In the genomic region with DNA sequence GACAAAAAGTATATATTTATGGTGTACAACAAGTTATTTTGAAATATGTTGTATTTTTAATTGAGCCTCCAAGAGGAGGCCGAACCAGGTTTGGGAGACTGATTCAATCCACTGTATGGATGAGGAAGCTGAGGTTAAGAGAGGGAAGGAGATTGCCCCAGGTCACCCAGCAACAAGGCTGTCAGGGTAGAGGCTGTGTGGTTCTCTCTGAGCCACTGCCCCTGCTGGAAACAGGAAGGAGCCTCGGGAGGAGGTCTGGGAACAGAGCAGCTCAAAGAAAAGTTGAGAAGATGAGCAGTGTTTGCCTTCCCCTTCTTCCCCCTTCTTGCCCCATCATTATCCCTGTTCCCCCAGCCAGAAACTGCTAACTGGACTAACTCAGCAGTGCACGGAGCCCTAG, we compare ENCODE assay signal across 22 cellular contexts. TPM values are rescaled to one million over a fixed set of nuclear protein-coding genes. Genes with fewer than 3 reads are reported as not detected.
DNase-seq lines count a peak whose midpoint lies in the region; FAIRE-seq and TF ChIP-seq lines count a peak whose summit lies in the region.
"Had no signal": no experiment of that assay in that cellular context is flagged by ENCODE, and none has a peak within 500 bp of the region (broad histone marks: within the 10 kb centered on the region; RNA-seq: fewer than 3 reads in every experiment).

No MANE protein-coding gene starts in this region.

- TF ChIP-seq CTCF in cardiac muscle cell (IDR thresholded peaks at IDR 0.05; ENCODE audit: low read depth, low read length) (no peak), left ventricle myocardium inferior (IDR thresholded peaks at IDR 0.05; ENCODE audit: borderline replicate concordance) (no peak), astrocyte (IDR thresholded peaks at IDR 0.05; ENCODE audit: insufficient read depth, low read depth, low read length) (no peak), HFFc6 (IDR thresholded peaks at IDR 0.05) (no peak)

- H3K27ac Mint-ChIP-seq in astrocyte (ENCODE audit: unreplicated experiment) = peak overlapping the region; percentile 97
- no peak overlapping the region for H3K27ac Mint-ChIP-seq in CD4-positive, alpha-beta memory T cell
- H3K27ac Mint-ChIP-seq in HFFc6 = no peak overlapping the region
- H3K27ac Mint-ChIP-seq: activated naive CD4-positive, alpha-beta T cell treated with anti-CD3 and anti-CD28 coated beads, Interleukin-2, amount 10 ng/mL, durations not matched to agents 7 days and 5 days; effector memory CD8-positive, alpha-beta T cell had no signal

- no peak overlapping the region for H4K8ac ChIP-seq in mesendoderm (ENCODE audit: low read depth, low read length)

- no CpG with 5 or more reads among the region's 3 CpGs for WGBS in mesendoderm (ENCODE audit: extremely low coverage, insufficient coverage, low lambda C conversion rate)

- H2BK15ac ChIP-seq in mesendoderm (replicated peaks; ENCODE audit: low read depth) = no peak overlapping the region

- H3K4me3 ChIP-seq in cardiac muscle cell (no peak overlapping the region), left ventricle myocardium inferior (no peak overlapping the region), astrocyte (ENCODE audit: insufficient read depth, low read depth, low read length) (no peak overlapping the region), mesendoderm (ENCODE audit: low read length) (no peak overlapping the region)
- no peak overlapping the region for H3K4me3 ChIP-seq in CD4-positive, alpha-beta memory T cell (ENCODE audit: low read length in 2 of 2)
- H3K4me3 ChIP-seq: right atrium auricular region, vagina had no signal

- CTCF ChIA-PET in CD4-positive, alpha-beta memory T cell (lab: Charles Lee; ENCODE audit: partially characterized antibody) = no interaction called here

- H3K9ac ChIP-seq in astrocyte (ENCODE audit: low read length) (no peak overlapping the region), mesendoderm (ENCODE audit: low read length) (no peak overlapping the region)

- H3K36me3 ChIP-seq in cardiac muscle cell (no peaks in the 10 kb centered on the region), left ventricle myocardium inferior (no peaks in the 10 kb centered on the region), astrocyte (ENCODE audit: insufficient read depth, low read length) (no peaks in the 10 kb centered on the region), mesendoderm (ENCODE audit: control insufficient read depth, insufficient read depth, low read length) (no peaks in the 10 kb centered on the region)
- no peaks in the 10 kb centered on the region for H3K36me3 ChIP-seq in CD4-positive, alpha-beta memory T cell (ENCODE audit: insufficient read depth, low read length)
- H3K36me3 ChIP-seq: right atrium auricular region, vagina had no signal

- H3K4me2 ChIP-seq in astrocyte (ENCODE audit: low read length) (no peak overlapping the region), mesendoderm (ENCODE audit: low read length) (no peak overlapping the region)

- POLR2A ChIA-PET in CD4-positive, alpha-beta memory T cell (lab: Charles Lee; ENCODE audit: partially characterized antibody) = no interaction called here

- no peak overlapping the region for H3K18ac ChIP-seq in mesendoderm (ENCODE audit: low read length)

- H3K27ac ChIP-seq in cardiac muscle cell = peak overlapping the region; percentile 91
- H3K27ac ChIP-seq in left ventricle myocardium inferior (replicated peaks) = no peak overlapping the region
- no peak overlapping the region for H3K27ac ChIP-seq in astrocyte (ENCODE audit: low read depth, low read length)
- no peak overlapping the region for H3K27ac ChIP-seq in mesendoderm (ENCODE audit: low read depth, low read length)
- H3K27ac ChIP-seq in CD4-positive, alpha-beta memory T cell (ENCODE audit: low read depth, low read length) = no peak overlapping the region
- H3K27ac ChIP-seq: right atrium auricular region, vagina had no signal

- H3K79me1 ChIP-seq in mesendoderm (ENCODE audit: low read length) = no peaks in the 10 kb centered on the region

- DNase-seq in cardiac muscle cell (ENCODE audit: low read depth in 1 of 2, low spot score in 1 of 2) = no peak
- no peak for DNase-seq in left ventricle myocardium inferior
- DNase-seq in astrocyte (ENCODE audit: low read depth) = no peak
- peak; percentile 73 for DNase-seq in mesendoderm
- DNase-seq in CD4-positive, alpha-beta memory T cell = no peak
- no peak for DNase-seq in DMS53 treated with DMSO at 0.1 percent for 48 hours (lab: John Stamatoyannopoulos, UW; ENCODE audit: unreplicated experiment)
- DNase-seq in HFFc6 = no peak
- DNase-seq in NCI-H774 (lab: John Stamatoyannopoulos, UW) = no peak
- DNase-seq: activated CD4-positive, CD25-positive, alpha-beta regulatory T cell; activated naive CD4-positive, alpha-beta T cell treated with anti-CD3 and anti-CD28 coated beads, Interleukin-2, amount 10 ng/mL, durations not matched to agents 7 days and 5 days; activated T-cell treated with anti-CD3 and anti-CD28 coated beads, Interleukin-2, amount 50 U/mL, for 48 hours; effector memory CD8-positive, alpha-beta T cell; NCI-H1436 treated with DMSO at 0.1 percent for 48 hours; NCI-H2171; NCI-H748 treated with DMSO at 0.1 percent for 48 hours; OCI-M1; substantia nigra had no signal

- H3K56ac ChIP-seq in mesendoderm (ENCODE audit: low read length) = peak overlapping the region; percentile 44

- H3K4me3 Mint-ChIP-seq in astrocyte (ENCODE audit: unreplicated experiment) (no peak overlapping the region), HFFc6 (no peak overlapping the region)
- H3K4me3 Mint-ChIP-seq in CD4-positive, alpha-beta memory T cell = no peak overlapping the region
- H3K4me3 Mint-ChIP-seq: activated naive CD4-positive, alpha-beta T cell treated with anti-CD3 and anti-CD28 coated beads, Interleukin-2, amount 10 ng/mL, durations not matched to agents 7 days and 5 days; effector memory CD8-positive, alpha-beta T cell had no signal

- peaks cover 9% of the 10 kb centered on the region for H3K27me3 Mint-ChIP-seq in astrocyte (ENCODE audit: low read depth, unreplicated experiment)
- H3K27me3 Mint-ChIP-seq in CD4-positive, alpha-beta memory T cell = peaks cover 0 to 2% of the 10 kb centered on the region in 2 donors
- peaks cover 21% of the 10 kb centered on the region for H3K27me3 Mint-ChIP-seq in HFFc6 (ENCODE audit: insufficient read depth)

- H3K27me3 ChIP-seq in cardiac muscle cell (no peaks in the 10 kb centered on the region), left ventricle myocardium inferior (ENCODE audit: low read depth) (no peaks in the 10 kb centered on the region), astrocyte (ENCODE audit: insufficient read depth, low read length) (no peaks in the 10 kb centered on the region), mesendoderm (ENCODE audit: insufficient read depth, low read length, poor library complexity) (no peaks in the 10 kb centered on the region)
- H3K27me3 ChIP-seq in CD4-positive, alpha-beta memory T cell (ENCODE audit: insufficient read depth, low read length) = no peaks in the 10 kb centered on the region
- H3K27me3 ChIP-seq: right atrium auricular region, vagina had no signal

- H3K23ac ChIP-seq in mesendoderm (ENCODE audit: low read length) = no peak overlapping the region

- H3K4me1 ChIP-seq in cardiac muscle cell (ENCODE audit: low read depth) (peaks cover 12% of the 10 kb centered on the region), left ventricle myocardium inferior (peaks cover 30% of the 10 kb centered on the region), astrocyte (ENCODE audit: insufficient read depth, low read length) (peaks cover 3% of the 10 kb centered on the region), mesendoderm (ENCODE audit: control insufficient read depth, low read depth, low read length) (peaks cover 8% of the 10 kb centered on the region)
- H3K4me1 ChIP-seq in CD4-positive, alpha-beta memory T cell (ENCODE audit: insufficient read depth, low read length) = no peaks in the 10 kb centered on the region
- H3K4me1 ChIP-seq: vagina had no signal

- H3K4ac ChIP-seq in mesendoderm (ENCODE audit: low read depth, low read length) = no peak overlapping the region

- H4K20me1 ChIP-seq in astrocyte (ENCODE audit: insufficient read depth, low read length) = no peaks in the 10 kb centered on the region

- no peak overlapping the region for H2AFZ ChIP-seq in astrocyte (ENCODE audit: low read depth, low read length)

- H3K4me1 Mint-ChIP-seq in astrocyte (ENCODE audit: low read depth, unreplicated experiment) = peaks cover 33% of the 10 kb centered on the region
- peaks cover 0 to 1% (median 0%) of the 10 kb centered on the region in 4 donors for H3K4me1 Mint-ChIP-seq in CD4-positive, alpha-beta memory T cell
- H3K4me1 Mint-ChIP-seq in HFFc6 (ENCODE audit: low read depth) = peaks cover 6% of the 10 kb centered on the region; the same call in 1 of the 2 replicates
- H3K4me1 Mint-ChIP-seq: activated naive CD4-positive, alpha-beta T cell treated with anti-CD3 and anti-CD28 coated beads, Interleukin-2, amount 10 ng/mL, durations not matched to agents 7 days and 5 days had no signal

- FAIRE-seq in astrocyte (lab: Jason Lieb, UNC) = no peak

- no peak overlapping the region for H4K5ac ChIP-seq in mesendoderm (ENCODE audit: low read length)

- no peaks in the 10 kb centered on the region for H3K9me3 ChIP-seq in cardiac muscle cell (ENCODE audit: low read depth)
- H3K9me3 ChIP-seq in left ventricle myocardium inferior (replicated peaks) = no peaks in the 10 kb centered on the region
- H3K9me3 ChIP-seq in astrocyte (ENCODE audit: insufficient read depth, low read depth, low read length) = no peaks in the 10 kb centered on the region
- no peaks in the 10 kb centered on the region for H3K9me3 ChIP-seq in CD4-positive, alpha-beta memory T cell (ENCODE audit: control insufficient read depth in 1 of 2, low read length in 2 of 2)
- H3K9me3 ChIP-seq: right atrium auricular region, vagina had no signal

- no peaks in the 10 kb centered on the region for H3K36me3 Mint-ChIP-seq in astrocyte (ENCODE audit: low read depth, unreplicated experiment)
- H3K36me3 Mint-ChIP-seq in CD4-positive, alpha-beta memory T cell = no peaks in the 10 kb centered on the region
- H3K36me3 Mint-ChIP-seq in HFFc6 (ENCODE audit: low read depth) = no peaks in the 10 kb centered on the region
- H3K36me3 Mint-ChIP-seq: activated naive CD4-positive, alpha-beta T cell treated with anti-CD3 and anti-CD28 coated beads, Interleukin-2, amount 10 ng/mL, durations not matched to agents 7 days and 5 days had no signal

- H2BK5ac ChIP-seq in mesendoderm (ENCODE audit: low read length) = no peak overlapping the region

- no peak overlapping the region for H2AK5ac ChIP-seq in mesendoderm (ENCODE audit: low read length)

- no peaks in the 10 kb centered on the region for H3K9me3 Mint-ChIP-seq in astrocyte (ENCODE audit: unreplicated experiment)
- H3K9me3 Mint-ChIP-seq in CD4-positive, alpha-beta memory T cell = no peaks in the 10 kb centered on the region
- H3K9me3 Mint-ChIP-seq in HFFc6 = no peaks in the 10 kb centered on the region
- H3K9me3 Mint-ChIP-seq: activated naive CD4-positive, alpha-beta T cell treated with anti-CD3 and anti-CD28 coated beads, Interleukin-2, amount 10 ng/mL, durations not matched to agents 7 days and 5 days; effector memory CD8-positive, alpha-beta T cell had no signal

- intact Hi-C loops in left ventricle myocardium inferior (cut with micrococcal nuclease) = no loop called here
- intact Hi-C loops in CD4-positive, alpha-beta memory T cell (cut with micrococcal nuclease) = no loop called here

- no peak overlapping the region for H2BK120ac ChIP-seq in mesendoderm (ENCODE audit: low read depth, low read length)

- H3K79me2 ChIP-seq in astrocyte (ENCODE audit: insufficient read depth, low read length) = no peaks in the 10 kb centered on the region
- no peaks in the 10 kb centered on the region for H3K79me2 ChIP-seq in mesendoderm (ENCODE audit: control insufficient read depth, insufficient read depth, low read length)

RNA-seq across cellular contexts. Expression of gene FAT2, which starts 6.6 kb away (rescaled TPM):
- total RNA-seq in cardiac muscle cell (0.04 and 0.12 TPM in 2 replicates), left ventricle myocardium inferior (not detected), astrocyte (0.07 and 0.14 TPM in 2 replicates)
- polyA plus RNA-seq in cardiac muscle cell = 0.10 TPM in 1 of 2 replicates, not detected in the other
- polyA plus RNA-seq in mesendoderm (2013, experiment 1 of 2) = 0.03 TPM
- 0.03 TPM for polyA plus RNA-seq in mesendoderm (2013, experiment 2 of 2)
- total RNA-seq in CD4-positive, alpha-beta memory T cell = not detected
- polyA plus RNA-seq in CD4-positive, alpha-beta memory T cell = not detected
- total RNA-seq in HFFc6 (2021; fragmentation: NEBNext Ultra II Directional; extraction: Animal tissue kit (Norgen Biotek cat#: 25700)) = not detected
- total RNA-seq: A673, G401, right atrium auricular region had no signal
- polyA plus RNA-seq: BJ had no signal
